In genomic region chr17:69058165-69058564, GRCh38 we compare ENCODE assay signal across 15 cellular contexts. TPM values are rescaled to one million over a fixed set of nuclear protein-coding genes. Genes with fewer than 3 reads are reported as not detected.
DNase-seq lines count a peak whose midpoint lies in the region; ATAC-seq and TF ChIP-seq lines count a peak whose summit lies in the region.
"Had no signal": no experiment of that assay in that cellular context is flagged by ENCODE, and none has a peak within 500 bp of the region (broad histone marks: within the 10 kb centered on the region; RNA-seq: fewer than 3 reads in every experiment).

No MANE protein-coding gene starts in this region.

- no peaks in the 10 kb centered on the region for H3K79me1 ChIP-seq in mesendoderm (ENCODE audit: low read length)

- H3K4me3 ChIP-seq in Loucy (ENCODE audit: low read length, poor library complexity, severe bottlenecking) (no peak overlapping the region), mesendoderm (ENCODE audit: low read length) (no peak overlapping the region)
- H3K4me3 ChIP-seq: A549 had no signal

- no peak overlapping the region for H4K5ac ChIP-seq in mesendoderm (ENCODE audit: low read length)

- no peak overlapping the region for H2BK15ac ChIP-seq in mesendoderm (replicated peaks; ENCODE audit: low read depth)

- H3K9me3 ChIP-seq in Loucy (ENCODE audit: insufficient read depth, low read depth, low read length) = no peaks in the 10 kb centered on the region
- H3K9me3 ChIP-seq: A549 had no signal

- H3K18ac ChIP-seq in mesendoderm (ENCODE audit: low read length) = no peak overlapping the region

- no peak overlapping the region for H3K27ac Mint-ChIP-seq in chondrocyte (ENCODE audit: unreplicated experiment)

- no peaks in the 10 kb centered on the region for H3K36me3 ChIP-seq in Loucy (ENCODE audit: insufficient read depth, low read length)
- no peaks in the 10 kb centered on the region for H3K36me3 ChIP-seq in mesendoderm (ENCODE audit: control insufficient read depth, insufficient read depth, low read length)

- no peaks in the 10 kb centered on the region for H3K9me2 ChIP-seq in Loucy (replicated peaks; ENCODE audit: low read depth, low read length)

- H3K79me2 ChIP-seq in Loucy (ENCODE audit: insufficient read depth, low read length) (no peaks in the 10 kb centered on the region), mesendoderm (ENCODE audit: control insufficient read depth, insufficient read depth, low read length) (no peaks in the 10 kb centered on the region)

- no peaks in the 10 kb centered on the region for H4K20me1 ChIP-seq in Loucy (ENCODE audit: insufficient read depth, low read length, poor library complexity, severe bottlenecking)

- H3K4ac ChIP-seq in mesendoderm (ENCODE audit: low read depth, low read length) = no peak overlapping the region

- H3K4me1 Mint-ChIP-seq in chondrocyte (ENCODE audit: low read depth) = peaks cover 23% of the 10 kb centered on the region

- H2BK120ac ChIP-seq in mesendoderm (ENCODE audit: low read depth, low read length) = no peak overlapping the region

- no peaks in the 10 kb centered on the region for H3K27me3 ChIP-seq in Loucy (ENCODE audit: insufficient read depth, low read length, poor library complexity, severe bottlenecking)
- H3K27me3 ChIP-seq in mesendoderm (ENCODE audit: insufficient read depth, low read length, poor library complexity) = no peaks in the 10 kb centered on the region
- H3K27me3 ChIP-seq: esophagus muscularis mucosa had no signal

- no peak overlapping the region for H3K4me2 ChIP-seq in Loucy (ENCODE audit: low read depth, low read length, poor library complexity, severe bottlenecking)
- H3K4me2 ChIP-seq in mesendoderm (ENCODE audit: low read length) = no peak overlapping the region
- H3K4me2 ChIP-seq: A549 had no signal

- H2BK5ac ChIP-seq in mesendoderm (ENCODE audit: low read length) = no peak overlapping the region

- no peaks in the 10 kb centered on the region for H3K4me1 ChIP-seq in Loucy (ENCODE audit: insufficient read depth, low read length, poor library complexity, severe bottlenecking)
- H3K4me1 ChIP-seq in mesendoderm (ENCODE audit: control insufficient read depth, low read depth, low read length) = no peaks in the 10 kb centered on the region
- H3K4me1 ChIP-seq: A549 had no signal

- no peak overlapping the region for H3K4me3 Mint-ChIP-seq in chondrocyte (ENCODE audit: unreplicated experiment)

- DNase-seq in DMS53 (lab: John Stamatoyannopoulos, UW) (peak; percentile 48), DMS53 treated with DMSO at 0.1 percent for 48 hours (lab: John Stamatoyannopoulos, UW; ENCODE audit: unreplicated experiment) (no peak), chondrocyte (ENCODE audit: low spot score) (no peak), mesendoderm (peak; percentile 75), anterior cingulate cortex (lab: John Stamatoyannopoulos, UW) (no peak)
- DNase-seq in stimulated activated CD4-positive, alpha-beta T cell treated with anti-CD3 and anti-CD28 coated beads, Interleukin-4, amount 100 ng/mL, for 4 hours = no peak
- DNase-seq: activated naive CD4-positive, alpha-beta T cell; Calu3; caudate nucleus; NCI-H446 treated with DMSO at 0.1 percent for 48 hours; Right ventricle myocardium superior had no signal

- H3K23ac ChIP-seq in mesendoderm (ENCODE audit: low read length) = no peak overlapping the region

- H2AK5ac ChIP-seq in mesendoderm (ENCODE audit: low read length) = no peak overlapping the region

- H3K9ac ChIP-seq in Loucy (ENCODE audit: low read depth, low read length, poor library complexity, severe bottlenecking) (no peak overlapping the region), mesendoderm (ENCODE audit: low read length) (no peak overlapping the region)

- WGBS in mesendoderm (ENCODE audit: extremely low coverage, insufficient coverage, low lambda C conversion rate) = no CpG with 5 or more reads among the region's 1 CpG

- peaks cover 30% of the 10 kb centered on the region for H3K9me3 Mint-ChIP-seq in chondrocyte (ENCODE audit: low read depth)

- H3F3A ChIP-seq in Loucy (ENCODE audit: low read depth) = no peaks in the 10 kb centered on the region

- no peaks in the 10 kb centered on the region for H3K27me3 Mint-ChIP-seq in chondrocyte (ENCODE audit: low read depth)

- no peak overlapping the region for H3K56ac ChIP-seq in mesendoderm (ENCODE audit: low read length)

- no peak overlapping the region for H2AFZ ChIP-seq in Loucy (ENCODE audit: low read length)

- no peak overlapping the region for H3K27ac ChIP-seq in mesendoderm (ENCODE audit: low read depth, low read length)
- H3K27ac ChIP-seq: A549 had no signal

- H3K36me3 Mint-ChIP-seq in chondrocyte (ENCODE audit: low read depth) = no peaks in the 10 kb centered on the region

- 0 out of 2 replicates have a peak, but pooled peaks have one; percentile 16 for TF ChIP-seq CTCF in Loucy (conservative IDR thresholded peaks at IDR 0.05; ENCODE audit: low read length)
- peak; percentile 20 for TF ChIP-seq CTCF in chondrocyte (IDR thresholded peaks at IDR 0.05)

- H4K8ac ChIP-seq in mesendoderm (ENCODE audit: low read depth, low read length) = no peak overlapping the region

- ATAC-seq in HG02970 (IDR thresholded peaks at IDR 0.05; ENCODE audit: low FRiP score, unreplicated experiment) = no peak

RNA-seq across cellular contexts. Expression of gene ABCA9, which starts 2.6 kb away (rescaled TPM):
- 0.05 to 0.38 TPM (median 0.29 TPM) in 3 replicates for total RNA-seq in chondrocyte
- not detected for polyA plus RNA-seq in mesendoderm (2013, experiment 1 of 2)
- polyA plus RNA-seq in mesendoderm (2013, experiment 2 of 2) = not detected
- total RNA-seq: Calu3 had no signal

Comparison
In these comparisons a context has a peak if more than half of its experiments do, and no peak if none do; other contexts are left out.
1. DNase-seq: peak in DMS53 (single experiment) and mesendoderm (single experiment); none in DMS53 treated with DMSO at 0.1 percent for 48 hours (single experiment), chondrocyte (single experiment), anterior cingulate cortex (0 of 58) and stimulated activated CD4-positive, alpha-beta T cell treated with anti-CD3 and anti-CD28 coated beads, Interleukin-4, amount 100 ng/mL, for 4 hours (0 of 2).